ENCODE assay signal across 8 cellular contexts in the genomic region with DNA sequence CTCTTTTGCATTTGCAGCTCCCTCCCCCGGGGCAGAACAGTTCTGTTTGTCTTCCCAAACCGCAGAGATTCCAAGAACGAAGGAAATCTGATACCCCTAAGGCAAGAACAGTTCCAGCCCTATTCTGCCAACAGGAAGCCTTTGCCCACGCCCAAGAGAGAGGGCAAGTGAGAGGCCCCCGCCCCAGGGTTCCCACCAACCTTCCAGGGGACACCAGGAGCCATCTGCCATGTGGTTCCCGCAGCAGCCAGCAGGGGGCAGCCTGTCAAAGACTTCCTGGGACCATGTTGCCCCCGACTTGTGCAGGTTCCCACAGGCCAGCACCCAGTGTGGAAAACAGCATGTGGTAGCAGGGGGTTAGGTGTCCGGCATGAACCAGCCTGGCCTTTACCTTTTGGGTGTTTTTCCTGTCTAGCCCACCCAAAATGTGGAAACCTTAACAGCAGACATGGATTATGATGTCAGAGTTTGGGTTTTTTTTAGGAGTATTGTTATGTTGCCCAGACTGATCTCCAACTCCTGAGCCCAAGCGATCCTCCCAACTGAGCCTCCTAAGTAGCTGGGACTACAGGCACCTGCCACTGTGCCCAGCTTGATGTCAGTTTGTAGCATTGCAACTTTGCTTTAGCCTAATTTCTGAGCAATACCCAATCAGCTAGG. TPM values are rescaled to one million over a fixed set of nuclear protein-coding genes. Genes with fewer than 3 reads are reported as not detected.
DNase-seq lines count a peak whose midpoint lies in the region; ATAC-seq and TF ChIP-seq lines count a peak whose summit lies in the region.

No MANE protein-coding gene starts in this region.

- H3K36me3 ChIP-seq in SJCRH30 (no peaks in the 10 kb centered on the region), psoas muscle (ENCODE audit: insufficient read depth in 1 of 2, low read depth in 1 of 2) (no peaks in the 10 kb centered on the region), aorta (ENCODE audit: control insufficient read depth in 1 of 2, insufficient read depth in 2 of 2, low read length in 1 of 2) (no peaks in the 10 kb centered on the region)

- H3K27me3 ChIP-seq in SJCRH30 (no peaks in the 10 kb centered on the region), psoas muscle (ENCODE audit: insufficient read depth in 3 of 3, low read length in 2 of 3) (no peaks in the 10 kb centered on the region), aorta (ENCODE audit: control insufficient read depth in 1 of 2, insufficient read depth in 2 of 2, low read length in 1 of 2) (no peaks in the 10 kb centered on the region)

- 33 to 50% (median 34%) methylated on average over 9 of the region's 9 CpGs for WGBS in psoas muscle, 3 donors
- WGBS in aorta, 2 donors = 32 to 35% methylated on average over 9 of the region's 9 CpGs

- ATAC-seq in psoas muscle (peak; percentile 55 to 81 (median 75)), aorta (ENCODE audit: low FRiP score) (peak; percentile 79)

- H3K4me3 ChIP-seq in SJCRH30 (no peak overlapping the region), psoas muscle (no peak overlapping the region), aorta (ENCODE audit: low read length in 2 of 2) (no peak overlapping the region)

- intact Hi-C loops in psoas muscle (cut with DNase I) (loop anchor here in 1 of 2 donors (2.0 to 5.0 kb wide), 2 partner anchors 436 to 639 kb away; a partner anchor contains a TSS), aorta (cut with DNase I) (loop anchor here (2.0 to 5.0 kb wide), 2 partner anchors 56 to 57 kb away; no protein-coding TSS in a partner anchor)

- DNase-seq in AG08395 (ENCODE audit: low spot score) (peak; percentile 51), GM19238 (ENCODE audit: insufficient read length, low spot score) (peak; percentile 46), SJCRH30 (peak; percentile 97 to 98), germinal center (ENCODE audit: low spot score) (peak; percentile 63), psoas muscle (peak; percentile 74 to 81), aorta (peak; percentile 77 to 93), pons (ENCODE audit: low spot score) (no peak)
- peak; percentile 54 for DNase-seq in activated gamma-delta T cell treated with anti-CD3 and anti-CD28 coated beads, Interleukin-2, amount 50 U/mL, for 16 hours (ENCODE audit: low read depth)

- peak; percentile 72 for TF ChIP-seq CTCF in psoas muscle (IDR thresholded peaks at IDR 0.05)

- H3K27ac ChIP-seq in SJCRH30 (no peak overlapping the region), psoas muscle (no peak overlapping the region), aorta (ENCODE audit: low read depth in 1 of 2, low read length in 2 of 2) (no peak overlapping the region)

- H3K9me3 ChIP-seq in SJCRH30 (replicated peaks) (no peaks in the 10 kb centered on the region), psoas muscle (no peaks in the 10 kb centered on the region), aorta (ENCODE audit: control insufficient read depth, low read length) (no peaks in the 10 kb centered on the region)

- H3K4me1 ChIP-seq in SJCRH30 (peaks cover 13% of the 10 kb centered on the region), psoas muscle (no peaks in the 10 kb centered on the region), aorta (ENCODE audit: control insufficient read depth in 1 of 2, insufficient read depth in 2 of 2, low read length in 2 of 2) (no peaks in the 10 kb centered on the region)

RNA-seq across cellular contexts. Expression of a gene that starts 21.7 kb away (rescaled TPM):
- 18.7 and 20.7 TPM in 2 replicates for total RNA-seq in SJCRH30 (2014; rRNA removed; shearing (Covaris generic))
- total RNA-seq in psoas muscle (10 to 100 TPM in 2 of 4 donors, 1 to 10 TPM in 2; 6.9 to 20.7 (median 9.8) TPM), aorta (100 to 1,000 TPM in 1 of 2 donors, 10 to 100 TPM in 1; 85.8 to 236 TPM)
- polyA plus RNA-seq in psoas muscle (10 to 100 TPM in 2 of 3 donors, 1 to 10 TPM in 1; 6.6 to 17.7 (median 10.7) TPM), aorta (100 to 1,000 TPM; 135 to 146 TPM)
